1 cellular context compared by ENCODE assay signal in genomic region chr1:211606914-211607751, GRCh38.
TF ChIP-seq lines count a peak whose summit lies in the region.

No MANE protein-coding gene starts in this region.

TF ChIP-seq in liver, 16 proteins besides CTCF, POLR2A, EP300 and RAD21 (continued from another document):
- TF ChIP-seq, protein P1, sequence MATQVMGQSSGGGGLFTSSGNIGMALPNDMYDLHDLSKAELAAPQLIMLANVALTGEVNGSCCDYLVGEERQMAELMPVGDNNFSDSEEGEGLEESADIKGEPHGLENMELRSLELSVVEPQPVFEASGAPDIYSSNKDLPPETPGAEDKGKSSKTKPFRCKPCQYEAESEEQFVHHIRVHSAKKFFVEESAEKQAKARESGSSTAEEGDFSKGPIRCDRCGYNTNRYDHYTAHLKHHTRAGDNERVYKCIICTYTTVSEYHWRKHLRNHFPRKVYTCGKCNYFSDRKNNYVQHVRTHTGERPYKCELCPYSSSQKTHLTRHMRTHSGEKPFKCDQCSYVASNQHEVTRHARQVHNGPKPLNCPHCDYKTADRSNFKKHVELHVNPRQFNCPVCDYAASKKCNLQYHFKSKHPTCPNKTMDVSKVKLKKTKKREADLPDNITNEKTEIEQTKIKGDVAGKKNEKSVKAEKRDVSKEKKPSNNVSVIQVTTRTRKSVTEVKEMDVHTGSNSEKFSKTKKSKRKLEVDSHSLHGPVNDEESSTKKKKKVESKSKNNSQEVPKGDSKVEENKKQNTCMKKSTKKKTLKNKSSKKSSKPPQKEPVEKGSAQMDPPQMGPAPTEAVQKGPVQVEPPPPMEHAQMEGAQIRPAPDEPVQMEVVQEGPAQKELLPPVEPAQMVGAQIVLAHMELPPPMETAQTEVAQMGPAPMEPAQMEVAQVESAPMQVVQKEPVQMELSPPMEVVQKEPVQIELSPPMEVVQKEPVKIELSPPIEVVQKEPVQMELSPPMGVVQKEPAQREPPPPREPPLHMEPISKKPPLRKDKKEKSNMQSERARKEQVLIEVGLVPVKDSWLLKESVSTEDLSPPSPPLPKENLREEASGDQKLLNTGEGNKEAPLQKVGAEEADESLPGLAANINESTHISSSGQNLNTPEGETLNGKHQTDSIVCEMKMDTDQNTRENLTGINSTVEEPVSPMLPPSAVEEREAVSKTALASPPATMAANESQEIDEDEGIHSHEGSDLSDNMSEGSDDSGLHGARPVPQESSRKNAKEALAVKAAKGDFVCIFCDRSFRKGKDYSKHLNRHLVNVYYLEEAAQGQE (IDR thresholded peaks at IDR 0.05) = no peak
- TF ChIP-seq TAF1 (conservative IDR thresholded peaks at IDR 0.05) (no peak), HNF4A (conservative IDR thresholded peaks at IDR 0.05) (no peak)
